Comparison of ENCODE assay signal across 1 cellular context in genomic region chr10:110610308-110610774, GRCh38.
TF ChIP-seq lines count a peak whose summit lies in the region.

No MANE protein-coding gene starts in this region.

TF ChIP-seq in H1, 55 proteins besides CTCF, POLR2A, EP300 and RAD21 (continued from another document):
- TF ChIP-seq HDAC2 (IDR thresholded peaks at IDR 0.05; ENCODE audit: borderline replicate concordance in 1 of 2, low read depth in 2 of 2, low read length in 2 of 2) (no peak), CBX8 (IDR thresholded peaks at IDR 0.05; ENCODE audit: borderline replicate concordance, low read depth, low read length) (no peak), BRCA1 (IDR thresholded peaks at IDR 0.05; ENCODE audit: low read depth, low read length) (no peak), YY1 (IDR thresholded peaks at IDR 0.05; ENCODE audit: low read depth, low read length) (peak; percentile 53; the same call in 1 of the 2 replicates), TAF1 (IDR thresholded peaks at IDR 0.05; ENCODE audit: low read depth, low read length) (0 out of 2 replicates have a peak, but pooled peaks have one; percentile 18), CTBP2 (IDR thresholded peaks at IDR 0.05; ENCODE audit: borderline replicate concordance, insufficient read depth, insufficient read length, low read length) (no peak), CHD2 (IDR thresholded peaks at IDR 0.05; ENCODE audit: low read length) (no peak), POU5F1 (IDR thresholded peaks at IDR 0.05; ENCODE audit: low read depth, low read length) (no peak), POLR2AphosphoS5 (IDR thresholded peaks at IDR 0.05; ENCODE audit: low read depth, low read length) (no peak), SP1 (IDR thresholded peaks at IDR 0.05; ENCODE audit: low read depth, low read length) (no peak), SP4 (IDR thresholded peaks at IDR 0.05; ENCODE audit: low read length) (no peak), EGR1 (IDR thresholded peaks at IDR 0.05; ENCODE audit: borderline replicate concordance, low read depth, low read length) (no peak), KDM1A (IDR thresholded peaks at IDR 0.05; ENCODE audit: borderline replicate concordance, low read length) (no peak), TEAD4 (IDR thresholded peaks at IDR 0.05; ENCODE audit: low read depth, low read length) (peak; percentile 76; the same call in 1 of the 2 replicates), JUN (IDR thresholded peaks at IDR 0.05; ENCODE audit: low read depth, low read length) (no peak), SRF (IDR thresholded peaks at IDR 0.05; ENCODE audit: low read depth, low read length) (no peak), MAFK (IDR thresholded peaks at IDR 0.05; ENCODE audit: low read depth, low read length) (no peak), BACH1 (IDR thresholded peaks at IDR 0.05; ENCODE audit: low read length) (no peak)
- TF ChIP-seq, protein P1, sequence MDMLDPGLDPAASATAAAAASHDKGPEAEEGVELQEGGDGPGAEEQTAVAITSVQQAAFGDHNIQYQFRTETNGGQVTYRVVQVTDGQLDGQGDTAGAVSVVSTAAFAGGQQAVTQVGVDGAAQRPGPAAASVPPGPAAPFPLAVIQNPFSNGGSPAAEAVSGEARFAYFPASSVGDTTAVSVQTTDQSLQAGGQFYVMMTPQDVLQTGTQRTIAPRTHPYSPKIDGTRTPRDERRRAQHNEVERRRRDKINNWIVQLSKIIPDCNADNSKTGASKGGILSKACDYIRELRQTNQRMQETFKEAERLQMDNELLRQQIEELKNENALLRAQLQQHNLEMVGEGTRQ (IDR thresholded peaks at IDR 0.05; ENCODE audit: low read length), result no peak
TF ChIP-seq in H1: peak in this region for 5.
